19 cellular contexts compared by ENCODE assay signal in the genomic region with DNA sequence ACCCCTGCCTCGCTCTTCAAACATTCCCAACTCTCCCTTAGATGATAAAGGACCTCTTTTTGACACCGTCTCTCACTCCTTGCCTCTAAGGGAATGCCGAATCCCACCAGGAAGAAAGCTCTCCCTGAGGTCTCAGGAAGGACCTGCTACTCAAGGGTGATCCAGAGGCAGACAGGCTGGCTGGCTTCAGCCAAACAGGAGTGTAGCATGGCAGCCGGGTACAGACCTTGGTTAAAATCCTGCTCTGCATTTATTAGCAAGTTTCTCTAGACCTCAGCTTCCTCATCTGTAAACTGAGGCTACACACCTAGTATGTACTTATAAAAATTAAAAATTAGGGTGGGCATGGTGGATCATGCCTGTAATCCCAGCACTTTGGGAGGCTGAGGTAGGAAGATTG.
"Had no signal": no experiment of that assay in that cellular context is flagged by ENCODE, and none has a peak within 500 bp of the region (broad histone marks: within the 10 kb centered on the region; RNA-seq: fewer than 3 reads in every experiment).

No MANE protein-coding gene starts in this region.

- H3K27me3 ChIP-seq: colonic mucosa, esophagus muscularis mucosa, foreskin keratinocyte, gastroesophageal sphincter, heart left ventricle, hepatocyte, left lung had no signal

- H3K4me2 ChIP-seq: hepatocyte had no signal

- H3K27ac ChIP-seq: colonic mucosa, esophagus muscularis mucosa, foreskin keratinocyte, gastroesophageal sphincter, heart left ventricle, hepatocyte, left lung, lower lobe of right lung had no signal

- H3K79me2 ChIP-seq: hepatocyte had no signal

- ATAC-seq: foreskin keratinocyte, gastroesophageal sphincter, heart left ventricle, left cardiac atrium, left lung, left ventricle myocardium superior, lower lobe of right lung, mucosa of descending colon had no signal

- H3K27ac Mint-ChIP-seq: dendritic cell treated with granulocyte-macrophage colony-stimulating factor and Interleukin-4, amounts not matched to agents 40 ng/mL and 50 ng/mL, for 4 days; mesothelial cell of epicardium had no signal

- DNase-seq: colonic mucosa; cortex of kidney; effector CD8-positive, alpha-beta T cell; foreskin keratinocyte; heart left ventricle; hypothalamus; immature natural killer cell; left cardiac atrium; left lung; left ventricle myocardium superior; lower lobe of right lung; mesenchymal stem cell; mucosa of descending colon; naive B cell had no signal

- H3K4me3 ChIP-seq: colonic mucosa, esophagus muscularis mucosa, gastroesophageal sphincter, heart left ventricle, hepatocyte, left lung, lower lobe of right lung, mucosa of descending colon had no signal

- H3K36me3 ChIP-seq: colonic mucosa had no signal

- H3K4me3 Mint-ChIP-seq: dendritic cell treated with granulocyte-macrophage colony-stimulating factor and Interleukin-4, amounts not matched to agents 40 ng/mL and 50 ng/mL, for 4 days; immature natural killer cell; mesothelial cell of epicardium; naive B cell had no signal

- H2AFZ ChIP-seq: hepatocyte had no signal

- H3K9me3 ChIP-seq: colonic mucosa, esophagus muscularis mucosa, gastroesophageal sphincter, heart left ventricle, left lung, lower lobe of right lung, mucosa of descending colon had no signal

- H3K9me3 Mint-ChIP-seq: dendritic cell treated with granulocyte-macrophage colony-stimulating factor and Interleukin-4, amounts not matched to agents 40 ng/mL and 50 ng/mL, for 4 days; immature natural killer cell; mesothelial cell of epicardium had no signal

- H3K27me3 Mint-ChIP-seq: dendritic cell treated with granulocyte-macrophage colony-stimulating factor and Interleukin-4, amounts not matched to agents 40 ng/mL and 50 ng/mL, for 4 days; naive B cell had no signal
